ENCODE assay signal across 8 cellular contexts in the genomic region with DNA sequence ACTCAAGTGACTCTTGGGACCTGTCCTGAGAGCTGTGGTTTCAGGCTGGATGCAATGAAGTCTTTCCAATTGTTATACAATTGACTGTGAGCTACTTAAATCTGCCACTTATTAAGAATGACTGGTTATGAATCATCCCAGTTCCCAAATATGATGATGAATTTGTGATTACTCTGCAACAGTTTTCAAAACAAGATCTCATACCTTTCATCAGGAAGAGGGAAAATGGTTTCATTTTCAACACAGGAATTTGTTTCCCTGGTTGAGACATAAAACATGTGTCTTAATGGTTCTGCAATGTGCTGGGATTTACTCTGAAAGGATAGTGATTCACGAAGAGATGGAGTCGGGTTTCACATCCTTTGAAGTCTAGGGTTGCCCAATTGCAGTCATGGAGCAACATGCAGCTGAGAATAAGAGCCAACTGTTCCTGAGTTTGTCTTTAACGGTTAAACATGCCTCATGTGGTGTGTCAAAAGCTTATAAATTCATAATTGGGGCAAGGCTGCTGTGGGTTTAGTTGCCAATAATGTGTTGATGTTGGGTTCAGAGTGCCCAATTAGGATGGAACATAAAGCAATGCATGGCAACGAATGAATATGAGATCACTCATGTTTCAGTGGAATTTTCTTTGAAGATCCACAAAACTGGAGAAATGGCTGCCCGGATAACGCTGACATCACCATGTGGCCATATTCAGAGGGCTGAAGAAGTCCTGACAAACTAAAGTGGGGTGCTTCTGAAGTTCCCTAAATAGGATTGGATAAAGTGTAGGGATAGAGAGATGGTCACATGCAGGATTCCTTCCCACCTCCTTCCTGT. TPM values are rescaled to one million over a fixed set of nuclear protein-coding genes. Genes with fewer than 3 reads are reported as not detected.
DNase-seq lines count a peak whose midpoint lies in the region; ATAC-seq and TF ChIP-seq lines count a peak whose summit lies in the region.

No MANE protein-coding gene starts in this region.

- intact Hi-C loops in sciatic nerve (cut with DNase I), result no loop called here

- H3K27me3 ChIP-seq in fibroblast of lung (ENCODE audit: control insufficient read depth, insufficient read depth, low read length), result no peaks in the 10 kb centered on the region

- DNase-seq in GM04503 (ENCODE audit: low read depth) (peak; percentile 100), NCI-H510A treated with DMSO at 0.1 percent for 48 hours (lab: John Stamatoyannopoulos, UW) (peak; percentile 19), fibroblast of lung (ENCODE audit: low read depth in 2 of 2) (peak; percentile 99), sciatic nerve (ENCODE audit: low spot score) (no peak), activated T-cell treated with anti-CD3 and anti-CD28 coated beads for 4 hours (no peak)

- no peaks in the 10 kb centered on the region for H3K9me3 ChIP-seq in fibroblast of lung (ENCODE audit: control insufficient read depth, insufficient read depth, low read depth, low read length)

- H3K9ac ChIP-seq in fibroblast of lung (ENCODE audit: insufficient read depth, low read length), result no peak overlapping the region

- peak overlapping the region; percentile 2 for H2AFZ ChIP-seq in fibroblast of lung (ENCODE audit: low read length)

- H3K36me3 ChIP-seq in fibroblast of lung (ENCODE audit: control insufficient read depth, insufficient read depth, low read length), result no peaks in the 10 kb centered on the region

- H4K20me1 ChIP-seq in fibroblast of lung (ENCODE audit: control insufficient read depth, extremely low read depth, insufficient read depth, low read length), result no peaks in the 10 kb centered on the region

- H3K4me3 ChIP-seq in fibroblast of lung (replicated peaks in 1 of 4; ENCODE audit: control extremely low read depth in 1 of 4, insufficient read depth in 1 of 4, low read depth in 3 of 4, low read length in 4 of 4), result peak overlapping the region in 1 of 4 experiments; percentile 41

- H3K4me2 ChIP-seq in fibroblast of lung (ENCODE audit: extremely low read depth, insufficient read depth, low read length), result peak overlapping the region; percentile 72

- no peak for TF ChIP-seq CTCF in fibroblast of lung (conservative IDR thresholded peaks at IDR 0.05 in 1 of 2, IDR thresholded peaks at IDR 0.05 in 1 of 2; ENCODE audit: low read depth in 1 of 2, low read length in 2 of 2)

- H3K79me2 ChIP-seq in fibroblast of lung (ENCODE audit: control insufficient read depth, insufficient read depth, low read length), result no peaks in the 10 kb centered on the region

- H3K4me1 ChIP-seq in fibroblast of lung (ENCODE audit: control insufficient read depth, extremely low read depth, insufficient read depth, low read length), result peaks cover 13% of the 10 kb centered on the region

- ATAC-seq in sciatic nerve (peak; percentile 94), GM21825 (IDR thresholded peaks at IDR 0.05; ENCODE audit: unreplicated experiment) (no peak), HG02885 (IDR thresholded peaks at IDR 0.05; ENCODE audit: poor library complexity, unreplicated experiment) (no peak), HG03469 (IDR thresholded peaks at IDR 0.05; ENCODE audit: unreplicated experiment) (no peak)

- peak overlapping the region; percentile 71 for H3K27ac ChIP-seq in fibroblast of lung (ENCODE audit: insufficient read depth, low read length)

RNA-seq across cellular contexts. Expression of a gene that starts 41.0 kb away (rescaled TPM):
- 0.26 TPM in 1 of 2 replicates, not detected in the other for total RNA-seq in fibroblast of lung
- polyA plus RNA-seq in fibroblast of lung, result not detected in 2 replicates
- polyA plus RNA-seq in fibroblast of lung (2012), result not detected in 2 replicates
- polyA minus RNA-seq in fibroblast of lung (ENCODE audit: low replicate concordance), result not detected in 2 replicates
- not detected for total RNA-seq in sciatic nerve

Comparison
In these comparisons a context has a peak if more than half of its experiments do, and no peak if none do; other contexts are left out.
1. DNase-seq: peak in GM04503 (single experiment), NCI-H510A treated with DMSO at 0.1 percent for 48 hours (single experiment) and fibroblast of lung (2 of 2); none in sciatic nerve (single experiment) and activated T-cell treated with anti-CD3 and anti-CD28 coated beads for 4 hours (single experiment).